In genomic region chr9:101736723-101737122, GRCh38 we compare ENCODE assay signal across 1 cellular context.
TF ChIP-seq lines count a peak whose summit lies in the region.

No MANE protein-coding gene starts in this region.

TF ChIP-seq in WTC11, 78 proteins besides CTCF, POLR2A, EP300 and RAD21 (continued from another document):
- TF ChIP-seq ZNF671 (CRISPR knock-in tag; IDR thresholded peaks at IDR 0.05), result no peak
- no peak for TF ChIP-seq ZNF138 (CRISPR knock-in tag; conservative IDR thresholded peaks at IDR 0.05)
- TF ChIP-seq USF1 (CRISPR knock-in tag; IDR thresholded peaks at IDR 0.05), result peak; percentile 17; the same call in 1 of the 2 replicates
- no peak for TF ChIP-seq MAX (CRISPR knock-in tag; IDR thresholded peaks at IDR 0.05)
- TF ChIP-seq NFATC4 (CRISPR knock-in tag; IDR thresholded peaks at IDR 0.05), result no peak
- no peak for TF ChIP-seq GRHL2 (CRISPR knock-in tag; IDR thresholded peaks at IDR 0.05; ENCODE audit: insufficient replicate concordance, severe bottlenecking)
- no peak for TF ChIP-seq ZSCAN18 (CRISPR knock-in tag; IDR thresholded peaks at IDR 0.05)
- no peak for TF ChIP-seq CREB1 (CRISPR knock-in tag; IDR thresholded peaks at IDR 0.05)
- TF ChIP-seq E2F5 (CRISPR knock-in tag; IDR thresholded peaks at IDR 0.05), result no peak
- no peak for TF ChIP-seq ATF2 (CRISPR knock-in tag; IDR thresholded peaks at IDR 0.05; ENCODE audit: borderline replicate concordance, low read depth)
- TF ChIP-seq MYBL2 (CRISPR knock-in tag; IDR thresholded peaks at IDR 0.05), result no peak
- 0 out of 2 replicates have a peak, but pooled peaks have one; percentile 25 for TF ChIP-seq ETV6 (CRISPR knock-in tag; IDR thresholded peaks at IDR 0.05)
- 0 out of 2 replicates have a peak, but pooled peaks have one; percentile 45 for TF ChIP-seq ZNF232 (CRISPR knock-in tag; IDR thresholded peaks at IDR 0.05)
- TF ChIP-seq RORB (CRISPR knock-in tag; IDR thresholded peaks at IDR 0.05), result no peak
- TF ChIP-seq AR (CRISPR knock-in tag; IDR thresholded peaks at IDR 0.05), result no peak
- TF ChIP-seq ZNF425 (CRISPR knock-in tag; conservative IDR thresholded peaks at IDR 0.05), result no peak
- TF ChIP-seq ESRRA (CRISPR knock-in tag; IDR thresholded peaks at IDR 0.05; ENCODE audit: borderline replicate concordance), result no peak
- no peak for TF ChIP-seq NR1H2 (CRISPR knock-in tag; IDR thresholded peaks at IDR 0.05)
TF ChIP-seq in WTC11: peak in this region for 4.
